In the genomic region with DNA sequence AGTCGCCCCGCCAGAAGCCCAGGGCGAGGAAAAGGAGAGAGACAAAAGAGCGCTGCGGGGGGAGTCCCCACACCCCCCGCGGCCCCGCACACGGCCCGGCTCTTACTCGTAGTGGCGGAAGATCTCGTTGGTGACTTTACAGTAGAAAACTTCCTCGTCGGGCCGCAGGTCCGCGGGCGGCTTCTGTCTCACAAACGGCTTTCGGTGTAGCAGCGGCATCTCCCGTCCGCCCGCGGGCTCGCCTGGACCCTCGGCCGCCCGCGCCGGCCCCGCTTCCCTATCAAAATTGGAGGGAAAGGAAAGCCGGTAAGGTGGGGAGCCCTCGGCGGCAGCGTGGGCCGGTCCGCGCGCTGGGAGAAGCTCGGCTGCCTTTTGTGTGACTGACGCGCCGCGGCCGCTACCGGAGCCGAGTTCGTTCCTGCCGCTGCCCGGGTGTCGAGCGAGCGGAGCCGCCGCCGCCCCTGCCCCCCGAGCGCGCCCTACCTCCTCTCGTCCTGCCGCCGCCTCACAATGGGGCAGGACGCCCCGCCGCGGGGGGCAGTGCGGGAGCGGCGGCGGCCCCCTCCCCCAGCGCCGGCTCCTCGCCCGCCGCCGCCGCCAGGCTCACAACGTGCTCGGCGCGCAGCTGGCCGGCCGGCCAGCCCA, we compare ENCODE assay signal across 8 cellular contexts. TPM values are rescaled to one million over a fixed set of nuclear protein-coding genes. Genes with fewer than 3 reads are reported as not detected.
DNase-seq lines count a peak whose midpoint lies in the region; ATAC-seq and TF ChIP-seq lines count a peak whose summit lies in the region.

No MANE protein-coding gene starts in this region.

- H3K36me3 ChIP-seq in CD8-positive, alpha-beta T cell (ENCODE audit: insufficient read depth, low read length): no peaks in the 10 kb centered on the region
- H3K36me3 ChIP-seq in neural cell (ENCODE audit: insufficient read depth, low read length): no peaks in the 10 kb centered on the region

- CTCF ChIA-PET in CD8-positive, alpha-beta T cell (lab: Charles Lee): interaction anchor here (0.6 to 2.0 kb wide), 4 partner anchors 95 to 115 kb away, joined by 3 to 5 read pairs (median 4); no protein-coding TSS in a partner anchor

- peak overlapping the region; percentile 99 for H3K27ac Mint-ChIP-seq in CD8-positive, alpha-beta T cell
- H3K27ac Mint-ChIP-seq in activated T-helper 17 cell treated with anti-CD3 and anti-CD28 coated beads, Interleukin-2, amount 50 U/mL, for 72 hours: peak overlapping the region; percentile 98

- no peaks in the 10 kb centered on the region for H3K27me3 ChIP-seq in CD8-positive, alpha-beta T cell (ENCODE audit: insufficient read depth, low read length)
- no peaks in the 10 kb centered on the region for H3K27me3 ChIP-seq in neural cell (ENCODE audit: insufficient read depth, low read depth, low read length)

- H3K4me2 ChIP-seq in neural cell (ENCODE audit: low read length): no peak overlapping the region

- H3K4me3 Mint-ChIP-seq in CD8-positive, alpha-beta T cell: peak overlapping the region; percentile 100
- peak overlapping the region; percentile 97 for H3K4me3 Mint-ChIP-seq in activated T-helper 17 cell treated with anti-CD3 and anti-CD28 coated beads, Interleukin-2, amount 50 U/mL, for 72 hours

- H3K9me3 Mint-ChIP-seq in CD8-positive, alpha-beta T cell: no peaks in the 10 kb centered on the region
- H3K9me3 Mint-ChIP-seq in activated T-helper 17 cell treated with anti-CD3 and anti-CD28 coated beads, Interleukin-2, amount 50 U/mL, for 72 hours: no peaks in the 10 kb centered on the region

- DNase-seq in CD8-positive, alpha-beta T cell: peak; percentile 28 to 72 (median 56)
- DNase-seq in NOMO-1 treated with DMSO at 0.1 percent for 48 hours (lab: John Stamatoyannopoulos, UW; ENCODE audit: unreplicated experiment) (peak; percentile 49), fibroblast of the aortic adventitia (ENCODE audit: low read depth) (peak; percentile 44), substantia nigra (lab: John Stamatoyannopoulos, UW) (peak in 43 of 49 donors; percentile 5 to 74 (median 50))

- no peak for TF ChIP-seq EP300 in neural cell (conservative IDR thresholded peaks at IDR 0.05; ENCODE audit: poor library complexity, severe bottlenecking)

- POLR2A ChIA-PET in CD8-positive, alpha-beta T cell (lab: Charles Lee): interaction anchor here (0.5 to 5.1 kb wide), 10 partner anchors 16 to 248 kb away, joined by 3 to 73 read pairs (median 7); partner anchors contain the start of genes FAM177A1, PPP2R3C, PRORP and SRP54

- peaks cover 25% of the 10 kb centered on the region for H3K79me2 ChIP-seq in neural cell (replicated peaks; ENCODE audit: insufficient read depth, low read length)

- ATAC-seq in CD8-positive, alpha-beta T cell: peak; percentile 28
- ATAC-seq in GM19351 (IDR thresholded peaks at IDR 0.05; ENCODE audit: unreplicated experiment) (peak; percentile 25), HG03457 (IDR thresholded peaks at IDR 0.05; ENCODE audit: unreplicated experiment) (peak; percentile 20)
- ATAC-seq in activated T-helper 17 cell treated with anti-CD3 and anti-CD28 coated beads, Interleukin-2, amount 50 U/mL, for 72 hours (replicated peaks): peak; percentile 27

- H3K4me3 ChIP-seq in CD8-positive, alpha-beta T cell (ENCODE audit: low read depth, low read length): peak overlapping the region; percentile 59
- peak overlapping the region; percentile 84 for H3K4me3 ChIP-seq in fibroblast of the aortic adventitia (ENCODE audit: low read depth, low read length)
- H3K4me3 ChIP-seq in neural cell (ENCODE audit: low read length): peak overlapping the region; percentile 92

- peaks cover 21% of the 10 kb centered on the region for H3K4me1 ChIP-seq in CD8-positive, alpha-beta T cell (ENCODE audit: insufficient read depth, low read length)

- no peaks in the 10 kb centered on the region for H3K27me3 Mint-ChIP-seq in CD8-positive, alpha-beta T cell (ENCODE audit: low read depth)
- H3K27me3 Mint-ChIP-seq in activated T-helper 17 cell treated with anti-CD3 and anti-CD28 coated beads, Interleukin-2, amount 50 U/mL, for 72 hours: no peaks in the 10 kb centered on the region

- no peaks in the 10 kb centered on the region for H3K9me2 ChIP-seq in neural cell (ENCODE audit: insufficient read depth, low read length)

- H3K9me3 ChIP-seq in CD8-positive, alpha-beta T cell (ENCODE audit: low read length): no peaks in the 10 kb centered on the region
- no peaks in the 10 kb centered on the region for H3K9me3 ChIP-seq in neural cell (ENCODE audit: low read length)

- peak overlapping the region; percentile 43 for H2AFZ ChIP-seq in neural cell (ENCODE audit: low read depth, low read length)

- peaks cover 30% of the 10 kb centered on the region for H3K36me3 Mint-ChIP-seq in CD8-positive, alpha-beta T cell
- peaks cover 53% of the 10 kb centered on the region for H3K36me3 Mint-ChIP-seq in activated T-helper 17 cell treated with anti-CD3 and anti-CD28 coated beads, Interleukin-2, amount 50 U/mL, for 72 hours (ENCODE audit: low read depth)

- intact Hi-C loops in CD8-positive, alpha-beta T cell (cut with DNase I, micrococcal nuclease): loop anchor here (1.0 to 10.0 kb wide), 11 partner anchors 42 to 418 kb away; partner anchors contain the start of genes SNX6 (in 2 of the 2), CFL2 (in 1 of the 2), EAPP (in 1 of the 2) and FAM177A1 (in 1 of the 2)

- peak overlapping the region; percentile 96 for H3K27ac ChIP-seq in CD8-positive, alpha-beta T cell (ENCODE audit: low read depth, low read length)
- H3K27ac ChIP-seq in neural cell (ENCODE audit: low read length): peak overlapping the region; percentile 32
- peak overlapping the region; percentile 95 for H3K27ac ChIP-seq in substantia nigra (ENCODE audit: low read depth, low read length, poor library complexity, severe bottlenecking)

- no peak for TF ChIP-seq RAD21 in neural cell (conservative IDR thresholded peaks at IDR 0.05)

- peaks cover 40% of the 10 kb centered on the region for H3K4me1 Mint-ChIP-seq in CD8-positive, alpha-beta T cell (ENCODE audit: low read depth)
- H3K4me1 Mint-ChIP-seq in activated T-helper 17 cell treated with anti-CD3 and anti-CD28 coated beads, Interleukin-2, amount 50 U/mL, for 72 hours: peaks cover 19% of the 10 kb centered on the region

- peaks cover 6% of the 10 kb centered on the region for H3F3A ChIP-seq in neural cell (ENCODE audit: insufficient read depth, low read length, poor library complexity, severe bottlenecking)

- H3K9ac ChIP-seq in neural cell (ENCODE audit: low read length): peak overlapping the region; percentile 64

- peak; percentile 23 for TF ChIP-seq CTCF in CD8-positive, alpha-beta T cell (IDR thresholded peaks at IDR 0.05)
- TF ChIP-seq CTCF in fibroblast of the aortic adventitia (IDR thresholded peaks at IDR 0.05; ENCODE audit: insufficient read depth, low read length): peak; percentile 5
- no peak for TF ChIP-seq CTCF in neural cell (IDR thresholded peaks at IDR 0.05; ENCODE audit: poor library complexity, severe bottlenecking)

- no peaks in the 10 kb centered on the region for H4K20me1 ChIP-seq in neural cell (ENCODE audit: insufficient read depth)

TF ChIP-seq in neural cell, 6 proteins besides CTCF, POLR2A, EP300 and RAD21:
- TF ChIP-seq MXI1 (conservative IDR thresholded peaks at IDR 0.05; ENCODE audit: poor library complexity, severe bottlenecking) (no peak), TAF1 (IDR thresholded peaks at IDR 0.05; ENCODE audit: low read depth) (peak; percentile 30), POLR2AphosphoS5 (IDR thresholded peaks at IDR 0.05) (no peak), REST (IDR thresholded peaks at IDR 0.05; ENCODE audit: borderline replicate concordance) (peak; percentile 12), EZH2 (IDR thresholded peaks at IDR 0.05; ENCODE audit: borderline replicate concordance, insufficient read depth, low read length, poor library complexity, severe bottlenecking) (no peak), SMC3 (conservative IDR thresholded peaks at IDR 0.05; ENCODE audit: poor library complexity) (no peak)

RNA-seq across cellular contexts. Expression of gene BAZ1A, which starts 0.7 kb away (rescaled TPM):
- 10 to 100 TPM; 48.8 to 52.7 TPM for total RNA-seq in CD8-positive, alpha-beta T cell
- total RNA-seq in activated T-helper 17 cell treated with anti-CD3 and anti-CD28 coated beads, Interleukin-2, amount 50 U/mL, for 72 hours: 10 to 100 TPM; 53.3 to 57.0 TPM
- total RNA-seq in fibroblast of the aortic adventitia (ENCODE audit: low replicate concordance): 21.7 and 32.4 TPM in 2 replicates
- 10.4 and 18.1 TPM in 2 replicates for polyA plus RNA-seq in neural cell
- 29.8 and 38.0 TPM in 2 replicates for polyA minus RNA-seq in neural cell

Comparison
In these comparisons a context has a peak if more than half of its experiments do, and no peak if none do; other contexts are left out.
1. Peak in every context shown above with its lines: DNase-seq, ATAC-seq, H3K4me3 ChIP-seq and H3K27ac ChIP-seq.
2. H3K27ac ChIP-seq: peak in every context shown above with its lines; median percentile 96 in CD8-positive, alpha-beta T cell; 95 in substantia nigra; 32 in neural cell.